ENCODE assay signal across 1 cellular context in the genomic region with DNA sequence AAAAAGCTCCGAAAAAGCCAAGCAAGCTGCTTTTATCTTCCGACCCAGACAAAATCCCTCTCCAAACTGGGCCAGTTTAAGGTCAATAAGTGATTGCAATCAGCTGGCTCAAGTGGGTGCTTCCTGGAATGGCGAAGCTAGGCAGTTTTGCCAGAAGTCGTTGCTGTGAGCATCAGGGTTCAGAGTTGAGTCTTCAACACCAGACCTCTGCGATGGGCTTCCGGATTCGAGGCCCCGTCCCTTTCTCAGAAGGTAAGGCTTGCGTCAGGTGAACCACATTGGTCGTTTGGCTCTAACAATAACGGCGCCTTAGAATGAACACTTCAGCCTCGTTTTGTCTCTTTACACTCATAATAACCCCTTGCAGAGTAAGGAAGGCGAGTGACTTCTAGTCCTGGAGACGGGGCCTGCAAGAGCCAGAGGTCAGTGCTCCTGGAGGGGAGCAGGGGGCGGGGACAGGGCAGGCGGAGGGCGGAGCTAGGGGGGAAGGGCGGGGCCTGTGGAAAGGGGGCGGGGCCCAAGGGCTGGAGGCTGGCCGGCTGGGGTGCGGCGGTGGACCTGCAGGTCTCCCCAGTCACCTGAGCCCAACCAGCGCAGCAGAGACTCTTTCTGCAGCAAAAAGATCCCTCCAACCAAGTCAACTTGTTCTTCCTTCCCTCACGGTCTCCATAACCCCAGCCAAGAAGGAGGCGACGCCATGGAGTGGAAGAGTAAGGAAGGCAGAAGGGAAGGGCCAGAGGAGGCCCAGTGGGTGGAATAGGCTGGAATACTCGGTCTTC.
TF ChIP-seq lines count a peak whose summit lies in the region.

No MANE protein-coding gene starts in this region.

TF ChIP-seq in K562, 482 proteins besides CTCF, POLR2A, EP300 and RAD21 (continued from another document and continues in another):
- TF ChIP-seq, protein P1, sequence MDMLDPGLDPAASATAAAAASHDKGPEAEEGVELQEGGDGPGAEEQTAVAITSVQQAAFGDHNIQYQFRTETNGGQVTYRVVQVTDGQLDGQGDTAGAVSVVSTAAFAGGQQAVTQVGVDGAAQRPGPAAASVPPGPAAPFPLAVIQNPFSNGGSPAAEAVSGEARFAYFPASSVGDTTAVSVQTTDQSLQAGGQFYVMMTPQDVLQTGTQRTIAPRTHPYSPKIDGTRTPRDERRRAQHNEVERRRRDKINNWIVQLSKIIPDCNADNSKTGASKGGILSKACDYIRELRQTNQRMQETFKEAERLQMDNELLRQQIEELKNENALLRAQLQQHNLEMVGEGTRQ (CRISPR knock-in tag; IDR thresholded peaks at IDR 0.05): no peak
- TF ChIP-seq ZFPM2 (CRISPR knock-in tag; IDR thresholded peaks at IDR 0.05) (no peak), HDAC8 (tag; IDR thresholded peaks at IDR 0.05) (peak; percentile 52; the same call in 1 of the 2 replicates), ZNF282 (CRISPR knock-in tag; IDR thresholded peaks at IDR 0.05) (no peak), LCOR (CRISPR knock-in tag; IDR thresholded peaks at IDR 0.05) (no peak), HDGF (IDR thresholded peaks at IDR 0.05) (peak; percentile 50; the same call in 1 of the 2 replicates), RBM15 (IDR thresholded peaks at IDR 0.05; ENCODE audit: insufficient read depth, low read length) (no peak), IRF2 (CRISPR knock-in tag; IDR thresholded peaks at IDR 0.05) (no peak), CREM (IDR thresholded peaks at IDR 0.05; ENCODE audit: low read depth) (no peak), RUNX1 (IDR thresholded peaks at IDR 0.05; ENCODE audit: low read depth) (no peak), BDP1 (IDR thresholded peaks at IDR 0.05; ENCODE audit: insufficient read depth, insufficient read length) (no peak), FOXA3 (CRISPR knock-in tag; conservative IDR thresholded peaks at IDR 0.05 in 1 of 2, IDR thresholded peaks at IDR 0.05 in 1 of 2) (no peak; a peak in 1 of 4 replicates), ZNF764 (CRISPR knock-in tag; IDR thresholded peaks at IDR 0.05; ENCODE audit: low read depth) (no peak), TAF1 (IDR thresholded peaks at IDR 0.05; ENCODE audit: control insufficient read depth, extremely low read depth, insufficient read depth, low read length, severe bottlenecking) (no peak), ZNF174 (CRISPR knock-in tag; IDR thresholded peaks at IDR 0.05) (no peak), NBN (IDR thresholded peaks at IDR 0.05; ENCODE audit: low read depth) (peak; percentile 75; the same call in 1 of the 2 replicates), ILK (tag; IDR thresholded peaks at IDR 0.05; ENCODE audit: borderline replicate concordance, low read depth) (no peak), ZNF507 (tag; conservative IDR thresholded peaks at IDR 0.05) (no peak), TRIM28 (IDR thresholded peaks at IDR 0.05) (no peak), ASH1L (IDR thresholded peaks at IDR 0.05; ENCODE audit: borderline replicate concordance, low read depth, partially characterized antibody) (peak; percentile 53), SAP30 (IDR thresholded peaks at IDR 0.05; ENCODE audit: borderline replicate concordance, insufficient read depth, low read depth, low read length, poor library complexity, severe bottlenecking) (no peak), GABPA (tag; conservative IDR thresholded peaks at IDR 0.05; ENCODE audit: low read depth) (peak; percentile 41; the same call in 1 of the 2 replicates), TCFL5 (CRISPR knock-in tag; conservative IDR thresholded peaks at IDR 0.05) (no peak), ZNF445 (CRISPR knock-in tag; IDR thresholded peaks at IDR 0.05; ENCODE audit: low read depth) (no peak)
- TF ChIP-seq, protein P2, sequence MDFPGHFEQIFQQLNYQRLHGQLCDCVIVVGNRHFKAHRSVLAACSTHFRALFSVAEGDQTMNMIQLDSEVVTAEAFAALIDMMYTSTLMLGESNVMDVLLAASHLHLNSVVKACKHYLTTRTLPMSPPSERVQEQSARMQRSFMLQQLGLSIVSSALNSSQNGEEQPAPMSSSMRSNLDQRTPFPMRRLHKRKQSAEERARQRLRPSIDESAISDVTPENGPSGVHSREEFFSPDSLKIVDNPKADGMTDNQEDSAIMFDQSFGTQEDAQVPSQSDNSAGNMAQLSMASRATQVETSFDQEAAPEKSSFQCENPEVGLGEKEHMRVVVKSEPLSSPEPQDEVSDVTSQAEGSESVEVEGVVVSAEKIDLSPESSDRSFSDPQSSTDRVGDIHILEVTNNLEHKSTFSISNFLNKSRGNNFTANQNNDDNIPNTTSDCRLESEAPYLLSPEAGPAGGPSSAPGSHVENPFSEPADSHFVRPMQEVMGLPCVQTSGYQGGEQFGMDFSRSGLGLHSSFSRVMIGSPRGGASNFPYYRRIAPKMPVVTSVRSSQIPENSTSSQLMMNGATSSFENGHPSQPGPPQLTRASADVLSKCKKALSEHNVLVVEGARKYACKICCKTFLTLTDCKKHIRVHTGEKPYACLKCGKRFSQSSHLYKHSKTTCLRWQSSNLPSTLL (IDR thresholded peaks at IDR 0.05): no peak
- TF ChIP-seq, protein P3, sequence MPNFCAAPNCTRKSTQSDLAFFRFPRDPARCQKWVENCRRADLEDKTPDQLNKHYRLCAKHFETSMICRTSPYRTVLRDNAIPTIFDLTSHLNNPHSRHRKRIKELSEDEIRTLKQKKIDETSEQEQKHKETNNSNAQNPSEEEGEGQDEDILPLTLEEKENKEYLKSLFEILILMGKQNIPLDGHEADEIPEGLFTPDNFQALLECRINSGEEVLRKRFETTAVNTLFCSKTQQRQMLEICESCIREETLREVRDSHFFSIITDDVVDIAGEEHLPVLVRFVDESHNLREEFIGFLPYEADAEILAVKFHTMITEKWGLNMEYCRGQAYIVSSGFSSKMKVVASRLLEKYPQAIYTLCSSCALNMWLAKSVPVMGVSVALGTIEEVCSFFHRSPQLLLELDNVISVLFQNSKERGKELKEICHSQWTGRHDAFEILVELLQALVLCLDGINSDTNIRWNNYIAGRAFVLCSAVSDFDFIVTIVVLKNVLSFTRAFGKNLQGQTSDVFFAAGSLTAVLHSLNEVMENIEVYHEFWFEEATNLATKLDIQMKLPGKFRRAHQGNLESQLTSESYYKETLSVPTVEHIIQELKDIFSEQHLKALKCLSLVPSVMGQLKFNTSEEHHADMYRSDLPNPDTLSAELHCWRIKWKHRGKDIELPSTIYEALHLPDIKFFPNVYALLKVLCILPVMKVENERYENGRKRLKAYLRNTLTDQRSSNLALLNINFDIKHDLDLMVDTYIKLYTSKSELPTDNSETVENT (CRISPR knock-in tag; IDR thresholded peaks at IDR 0.05): no peak
- TF ChIP-seq, protein P4, sequence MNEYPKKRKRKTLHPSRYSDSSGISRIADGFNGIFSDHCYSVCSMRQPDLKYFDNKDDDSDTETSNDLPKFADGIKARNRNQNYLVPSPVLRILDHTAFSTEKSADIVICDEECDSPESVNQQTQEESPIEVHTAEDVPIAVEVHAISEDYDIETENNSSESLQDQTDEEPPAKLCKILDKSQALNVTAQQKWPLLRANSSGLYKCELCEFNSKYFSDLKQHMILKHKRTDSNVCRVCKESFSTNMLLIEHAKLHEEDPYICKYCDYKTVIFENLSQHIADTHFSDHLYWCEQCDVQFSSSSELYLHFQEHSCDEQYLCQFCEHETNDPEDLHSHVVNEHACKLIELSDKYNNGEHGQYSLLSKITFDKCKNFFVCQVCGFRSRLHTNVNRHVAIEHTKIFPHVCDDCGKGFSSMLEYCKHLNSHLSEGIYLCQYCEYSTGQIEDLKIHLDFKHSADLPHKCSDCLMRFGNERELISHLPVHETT (CRISPR knock-in tag; conservative IDR thresholded peaks at IDR 0.05 in 1 of 2, IDR thresholded peaks at IDR 0.05 in 1 of 2): no peak
- TF ChIP-seq, protein P5, sequence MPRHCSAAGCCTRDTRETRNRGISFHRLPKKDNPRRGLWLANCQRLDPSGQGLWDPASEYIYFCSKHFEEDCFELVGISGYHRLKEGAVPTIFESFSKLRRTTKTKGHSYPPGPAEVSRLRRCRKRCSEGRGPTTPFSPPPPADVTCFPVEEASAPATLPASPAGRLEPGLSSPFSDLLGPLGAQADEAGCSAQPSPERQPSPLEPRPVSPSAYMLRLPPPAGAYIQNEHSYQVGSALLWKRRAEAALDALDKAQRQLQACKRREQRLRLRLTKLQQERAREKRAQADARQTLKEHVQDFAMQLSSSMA (CRISPR knock-in tag; IDR thresholded peaks at IDR 0.05): no peak
- TF ChIP-seq, protein P6, sequence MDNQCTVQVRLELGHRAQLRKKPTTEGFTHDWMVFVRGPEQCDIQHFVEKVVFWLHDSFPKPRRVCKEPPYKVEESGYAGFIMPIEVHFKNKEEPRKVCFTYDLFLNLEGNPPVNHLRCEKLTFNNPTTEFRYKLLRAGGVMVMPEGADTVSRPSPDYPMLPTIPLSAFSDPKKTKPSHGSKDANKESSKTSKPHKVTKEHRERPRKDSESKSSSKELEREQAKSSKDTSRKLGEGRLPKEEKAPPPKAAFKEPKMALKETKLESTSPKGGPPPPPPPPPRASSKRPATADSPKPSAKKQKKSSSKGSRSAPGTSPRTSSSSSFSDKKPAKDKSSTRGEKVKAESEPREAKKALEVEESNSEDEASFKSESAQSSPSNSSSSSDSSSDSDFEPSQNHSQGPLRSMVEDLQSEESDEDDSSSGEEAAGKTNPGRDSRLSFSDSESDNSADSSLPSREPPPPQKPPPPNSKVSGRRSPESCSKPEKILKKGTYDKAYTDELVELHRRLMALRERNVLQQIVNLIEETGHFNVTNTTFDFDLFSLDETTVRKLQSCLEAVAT (IDR thresholded peaks at IDR 0.05): no peak
- TF ChIP-seq, protein P7, sequence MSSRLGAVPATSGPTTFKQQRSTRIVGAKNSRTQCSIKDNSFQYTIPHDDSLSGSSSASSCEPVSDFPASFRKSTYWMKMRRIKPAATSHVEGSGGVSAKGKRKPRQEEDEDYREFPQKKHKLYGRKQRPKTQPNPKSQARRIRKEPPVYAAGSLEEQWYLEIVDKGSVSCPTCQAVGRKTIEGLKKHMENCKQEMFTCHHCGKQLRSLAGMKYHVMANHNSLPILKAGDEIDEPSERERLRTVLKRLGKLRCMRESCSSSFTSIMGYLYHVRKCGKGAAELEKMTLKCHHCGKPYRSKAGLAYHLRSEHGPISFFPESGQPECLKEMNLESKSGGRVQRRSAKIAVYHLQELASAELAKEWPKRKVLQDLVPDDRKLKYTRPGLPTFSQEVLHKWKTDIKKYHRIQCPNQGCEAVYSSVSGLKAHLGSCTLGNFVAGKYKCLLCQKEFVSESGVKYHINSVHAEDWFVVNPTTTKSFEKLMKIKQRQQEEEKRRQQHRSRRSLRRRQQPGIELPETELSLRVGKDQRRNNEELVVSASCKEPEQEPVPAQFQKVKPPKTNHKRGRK (tag; IDR thresholded peaks at IDR 0.05): no peak
- TF ChIP-seq, protein P8, sequence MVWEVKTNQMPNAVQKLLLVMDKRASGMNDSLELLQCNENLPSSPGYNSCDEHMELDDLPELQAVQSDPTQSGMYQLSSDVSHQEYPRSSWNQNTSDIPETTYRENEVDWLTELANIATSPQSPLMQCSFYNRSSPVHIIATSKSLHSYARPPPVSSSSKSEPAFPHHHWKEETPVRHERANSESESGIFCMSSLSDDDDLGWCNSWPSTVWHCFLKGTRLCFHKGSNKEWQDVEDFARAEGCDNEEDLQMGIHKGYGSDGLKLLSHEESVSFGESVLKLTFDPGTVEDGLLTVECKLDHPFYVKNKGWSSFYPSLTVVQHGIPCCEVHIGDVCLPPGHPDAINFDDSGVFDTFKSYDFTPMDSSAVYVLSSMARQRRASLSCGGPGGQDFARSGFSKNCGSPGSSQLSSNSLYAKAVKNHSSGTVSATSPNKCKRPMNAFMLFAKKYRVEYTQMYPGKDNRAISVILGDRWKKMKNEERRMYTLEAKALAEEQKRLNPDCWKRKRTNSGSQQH (CRISPR knock-in tag; IDR thresholded peaks at IDR 0.05): no peak
- TF ChIP-seq, protein P9, sequence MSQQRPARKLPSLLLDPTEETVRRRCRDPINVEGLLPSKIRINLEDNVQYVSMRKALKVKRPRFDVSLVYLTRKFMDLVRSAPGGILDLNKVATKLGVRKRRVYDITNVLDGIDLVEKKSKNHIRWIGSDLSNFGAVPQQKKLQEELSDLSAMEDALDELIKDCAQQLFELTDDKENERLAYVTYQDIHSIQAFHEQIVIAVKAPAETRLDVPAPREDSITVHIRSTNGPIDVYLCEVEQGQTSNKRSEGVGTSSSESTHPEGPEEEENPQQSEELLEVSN (IDR thresholded peaks at IDR 0.05; ENCODE audit: borderline replicate concordance in 1 of 2, extremely low read depth in 1 of 2, insufficient read depth in 1 of 2, insufficient read length in 1 of 2, low read depth in 1 of 2, low read length in 1 of 2, poor library complexity in 1 of 2, severe bottlenecking in 1 of 2): peak in 1 of 2 experiments; percentile 13
- TF ChIP-seq, protein P10, sequence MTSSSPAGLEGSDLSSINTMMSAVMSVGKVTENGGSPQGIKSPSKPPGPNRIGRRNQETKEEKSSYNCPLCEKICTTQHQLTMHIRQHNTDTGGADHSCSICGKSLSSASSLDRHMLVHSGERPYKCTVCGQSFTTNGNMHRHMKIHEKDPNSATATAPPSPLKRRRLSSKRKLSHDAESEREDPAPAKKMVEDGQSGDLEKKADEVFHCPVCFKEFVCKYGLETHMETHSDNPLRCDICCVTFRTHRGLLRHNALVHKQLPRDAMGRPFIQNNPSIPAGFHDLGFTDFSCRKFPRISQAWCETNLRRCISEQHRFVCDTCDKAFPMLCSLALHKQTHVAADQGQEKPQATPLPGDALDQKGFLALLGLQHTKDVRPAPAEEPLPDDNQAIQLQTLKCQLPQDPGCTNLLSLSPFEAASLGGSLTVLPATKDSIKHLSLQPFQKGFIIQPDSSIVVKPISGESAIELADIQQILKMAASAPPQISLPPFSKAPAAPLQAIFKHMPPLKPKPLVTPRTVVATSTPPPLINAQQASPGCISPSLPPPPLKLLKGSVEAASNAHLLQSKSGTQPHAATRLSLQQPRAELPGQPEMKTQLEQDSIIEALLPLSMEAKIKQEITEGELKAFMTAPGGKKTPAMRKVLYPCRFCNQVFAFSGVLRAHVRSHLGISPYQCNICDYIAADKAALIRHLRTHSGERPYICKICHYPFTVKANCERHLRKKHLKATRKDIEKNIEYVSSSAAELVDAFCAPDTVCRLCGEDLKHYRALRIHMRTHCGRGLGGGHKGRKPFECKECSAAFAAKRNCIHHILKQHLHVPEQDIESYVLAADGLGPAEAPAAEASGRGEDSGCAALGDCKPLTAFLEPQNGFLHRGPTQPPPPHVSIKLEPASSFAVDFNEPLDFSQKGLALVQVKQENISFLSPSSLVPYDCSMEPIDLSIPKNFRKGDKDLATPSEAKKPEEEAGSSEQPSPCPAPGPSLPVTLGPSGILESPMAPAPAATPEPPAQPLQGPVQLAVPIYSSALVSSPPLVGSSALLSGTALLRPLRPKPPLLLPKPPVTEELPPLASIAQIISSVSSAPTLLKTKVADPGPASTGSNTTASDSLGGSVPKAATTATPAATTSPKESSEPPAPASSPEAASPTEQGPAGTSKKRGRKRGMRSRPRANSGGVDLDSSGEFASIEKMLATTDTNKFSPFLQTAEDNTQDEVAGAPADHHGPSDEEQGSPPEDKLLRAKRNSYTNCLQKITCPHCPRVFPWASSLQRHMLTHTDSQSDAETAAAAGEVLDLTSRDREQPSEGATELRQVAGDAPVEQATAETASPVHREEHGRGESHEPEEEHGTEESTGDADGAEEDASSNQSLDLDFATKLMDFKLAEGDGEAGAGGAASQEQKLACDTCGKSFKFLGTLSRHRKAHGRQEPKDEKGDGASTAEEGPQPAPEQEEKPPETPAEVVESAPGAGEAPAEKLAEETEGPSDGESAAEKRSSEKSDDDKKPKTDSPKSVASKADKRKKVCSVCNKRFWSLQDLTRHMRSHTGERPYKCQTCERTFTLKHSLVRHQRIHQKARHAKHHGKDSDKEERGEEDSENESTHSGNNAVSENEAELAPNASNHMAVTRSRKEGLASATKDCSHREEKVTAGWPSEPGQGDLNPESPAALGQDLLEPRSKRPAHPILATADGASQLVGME (CRISPR knock-in tag; IDR thresholded peaks at IDR 0.05): no peak
- TF ChIP-seq, protein P11, sequence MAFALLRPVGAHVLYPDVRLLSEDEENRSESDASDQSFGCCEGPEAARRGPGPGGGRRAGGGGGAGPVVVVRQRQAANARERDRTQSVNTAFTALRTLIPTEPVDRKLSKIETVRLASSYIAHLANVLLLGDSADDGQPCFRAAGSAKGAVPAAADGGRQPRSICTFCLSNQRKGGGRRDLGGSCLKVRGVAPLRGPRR (CRISPR knock-in tag; IDR thresholded peaks at IDR 0.05): no peak
